ENCODE assay signal across 8 cellular contexts in genomic region chr1:244864253-244865027, GRCh38. TPM values are rescaled to one million over a fixed set of nuclear protein-coding genes. Genes with fewer than 3 reads are reported as not detected.
DNase-seq lines count a peak whose midpoint lies in the region; ATAC-seq and TF ChIP-seq lines count a peak whose summit lies in the region.

Gene HNRNPU, minus strand, starts transcription at chr1:244864543. Its CDS starts 236 bp downstream, at chr1:244864307.

- intact Hi-C loops in left ventricle myocardium inferior (cut with micrococcal nuclease), result loop anchor here (10.0 kb wide), 1 partner anchor 180 kb away; no protein-coding TSS in a partner anchor
- intact Hi-C loops in prostate gland (cut with DNase I), result loop anchor here (1.0 to 5.0 kb wide), 3 partner anchors 29 to 178 kb away; partner anchors contain the start of gene COX20

- H3K4me1 ChIP-seq in left ventricle myocardium inferior (peaks cover 68% of the 10 kb centered on the region), prostate gland (replicated peaks) (peaks cover 4% of the 10 kb centered on the region), urinary bladder (ENCODE audit: insufficient read depth) (peaks cover 3% of the 10 kb centered on the region)

- peaks cover 14% of the 10 kb centered on the region for H3K36me3 ChIP-seq in left ventricle myocardium inferior
- no peaks in the 10 kb centered on the region for H3K36me3 ChIP-seq in prostate gland
- no peaks in the 10 kb centered on the region for H3K36me3 ChIP-seq in urinary bladder (ENCODE audit: insufficient read depth)

- H3K27ac ChIP-seq in left ventricle myocardium inferior (replicated peaks) (peak within 1 kb of the TSS; percentile 100), prostate gland (peak within 1 kb of the TSS; percentile 100), urinary bladder (ENCODE audit: low read depth) (peak within 1 kb of the TSS; percentile 100)

- peak within 1 kb of the TSS; percentile 99 for H3K27ac Mint-ChIP-seq in T-helper 17 cell

- TF ChIP-seq CTCF in left ventricle myocardium inferior (IDR thresholded peaks at IDR 0.05; ENCODE audit: borderline replicate concordance) (peak; percentile 52), prostate gland (IDR thresholded peaks at IDR 0.05) (peak in 2 of 4 experiments; percentile 18 to 62)

- ATAC-seq in HG02885 (IDR thresholded peaks at IDR 0.05; ENCODE audit: poor library complexity, unreplicated experiment), result peak; percentile 69
- ATAC-seq in T-helper 17 cell, result peak; percentile 62

- TF ChIP-seq POLR2A in GM15510 (IDR thresholded peaks at IDR 0.05; ENCODE audit: borderline replicate concordance, extremely low read depth, insufficient read length) (peak; percentile 96), prostate gland (IDR thresholded peaks at IDR 0.05) (peak; percentile 100)

- under 1% methylated on average over 64 of the region's 71 CpGs for WGBS in prostate gland
- WGBS in urinary bladder, result under 1% methylated on average over 71 of the region's 71 CpGs

- no peaks in the 10 kb centered on the region for H3K27me3 Mint-ChIP-seq in T-helper 17 cell

- H3K9me3 ChIP-seq in T-helper 17 cell (ENCODE audit: control insufficient read depth, low read length, poor library complexity, severe bottlenecking) (no peaks in the 10 kb centered on the region), left ventricle myocardium inferior (replicated peaks) (no peaks in the 10 kb centered on the region), prostate gland (no peaks in the 10 kb centered on the region)

- H3K36me3 Mint-ChIP-seq in T-helper 17 cell (ENCODE audit: low read depth), result peaks cover 9% of the 10 kb centered on the region

- H3K27me3 ChIP-seq in left ventricle myocardium inferior (ENCODE audit: low read depth) (no peaks in the 10 kb centered on the region), prostate gland (replicated peaks; ENCODE audit: insufficient read depth) (no peaks in the 10 kb centered on the region)

- peak; percentile 93 for DNase-seq in NCI-H1694 treated with DMSO at 0.1 percent for 48 hours (lab: John Stamatoyannopoulos, UW)
- peak; percentile 95 to 97 (median 95) for DNase-seq in T-helper 17 cell
- DNase-seq in amygdala (lab: John Stamatoyannopoulos, UW), result peak; percentile 73 to 98 (median 92)
- peak; percentile 98 for DNase-seq in left ventricle myocardium inferior
- peak; percentile 97 for DNase-seq in prostate gland (ENCODE audit: low spot score)

- peaks cover 45% of the 10 kb centered on the region for H3K4me1 Mint-ChIP-seq in T-helper 17 cell

- H3K4me3 Mint-ChIP-seq in T-helper 17 cell, result peak within 1 kb of the TSS; percentile 98

- H3K4me3 ChIP-seq in left ventricle myocardium inferior (peak within 1 kb of the TSS; percentile 99), prostate gland (peak within 1 kb of the TSS; percentile 91 to 95), urinary bladder (ENCODE audit: low read depth, low read length) (peak within 1 kb of the TSS; percentile 99)

RNA-seq across cellular contexts. Expression of gene HNRNPU, which starts in this region (rescaled TPM):
- total RNA-seq in T-helper 17 cell (100 to 1,000 TPM; 440 to 563 TPM), left ventricle myocardium inferior (167 TPM), prostate gland (100 to 1,000 TPM; 302 to 350 TPM), urinary bladder (440 TPM)
- polyA plus RNA-seq in urinary bladder, result 200 TPM

Comparison
In these comparisons a context has a peak if more than half of its experiments do, and no peak if none do; other contexts are left out.
1. Peak in every context shown above with its lines: DNase-seq, ATAC-seq, H3K4me3 ChIP-seq and H3K27ac ChIP-seq.